ENCODE assay signal across 10 cellular contexts in genomic region chr3:152508705-152509104, GRCh38.
DNase-seq lines count a peak whose midpoint lies in the region; ATAC-seq and TF ChIP-seq lines count a peak whose summit lies in the region.
"Had no signal": no experiment of that assay in that cellular context is flagged by ENCODE, and none has a peak within 500 bp of the region (broad histone marks: within the 10 kb centered on the region; RNA-seq: fewer than 3 reads in every experiment).

No MANE protein-coding gene starts in this region.

- H3K27me3 ChIP-seq in neural progenitor cell = no peaks in the 10 kb centered on the region

- H3K9me3 ChIP-seq in neural progenitor cell (ENCODE audit: low read depth) = no peaks in the 10 kb centered on the region

- H3K4me2 ChIP-seq in neural progenitor cell = no peak overlapping the region

- H3K27me3 Mint-ChIP-seq in neural progenitor cell (ENCODE audit: insufficient read depth, low read depth) = peaks cover 3% of the 10 kb centered on the region
- H3K27me3 Mint-ChIP-seq in activated T-cell treated with anti-CD3 and anti-CD28 coated beads, Interleukin-2, amount 50 U/mL, for 24 hours = no peaks in the 10 kb centered on the region

- no peaks in the 10 kb centered on the region for H3K36me3 ChIP-seq in neural progenitor cell

- no peak overlapping the region for H3K27ac Mint-ChIP-seq in neural progenitor cell
- no peak overlapping the region for H3K27ac Mint-ChIP-seq in activated T-cell treated with anti-CD3 and anti-CD28 coated beads, Interleukin-2, amount 50 U/mL, for 24 hours

- H3K4me1 ChIP-seq in neural progenitor cell = no peaks in the 10 kb centered on the region

- H3K4me3 ChIP-seq in Jurkat, Clone E6-1 (ENCODE audit: low read length) = no peak overlapping the region
- H3K4me3 ChIP-seq in choroid plexus epithelial cell (ENCODE audit: low read depth, low read length) = no peak overlapping the region
- no peak overlapping the region for H3K4me3 ChIP-seq in neural progenitor cell

- H3K9ac ChIP-seq in neural progenitor cell = no peak overlapping the region

- no peaks in the 10 kb centered on the region for H3K9me3 Mint-ChIP-seq in neural progenitor cell
- no peaks in the 10 kb centered on the region for H3K9me3 Mint-ChIP-seq in activated T-cell treated with anti-CD3 and anti-CD28 coated beads, Interleukin-2, amount 50 U/mL, for 24 hours

- TF ChIP-seq CTCF in choroid plexus epithelial cell (conservative IDR thresholded peaks at IDR 0.05; ENCODE audit: low read depth, low read length) = peak; percentile 43
- TF ChIP-seq CTCF in neural progenitor cell (IDR thresholded peaks at IDR 0.05) = peak; percentile 41

- H4K20me1 ChIP-seq in neural progenitor cell (ENCODE audit: low read depth) = no peaks in the 10 kb centered on the region

- no peak for ATAC-seq in HG03460 (IDR thresholded peaks at IDR 0.05; ENCODE audit: unreplicated experiment)

- H3K36me3 Mint-ChIP-seq in neural progenitor cell = no peaks in the 10 kb centered on the region
- no peaks in the 10 kb centered on the region for H3K36me3 Mint-ChIP-seq in activated T-cell treated with anti-CD3 and anti-CD28 coated beads, Interleukin-2, amount 50 U/mL, for 24 hours (ENCODE audit: low read depth)

- no peak overlapping the region for H3K4me3 Mint-ChIP-seq in neural progenitor cell
- H3K4me3 Mint-ChIP-seq in activated T-cell treated with anti-CD3 and anti-CD28 coated beads, Interleukin-2, amount 50 U/mL, for 24 hours = no peak overlapping the region

- DNase-seq in DMS 273 (lab: John Stamatoyannopoulos, UW; ENCODE audit: unreplicated experiment) (peak; percentile 44), choroid plexus epithelial cell (ENCODE audit: low read depth) (peak; percentile 61), neural progenitor cell (ENCODE audit: low spot score) (no peak), NCI-H510A treated with DMSO at 0.1 percent for 48 hours (lab: John Stamatoyannopoulos, UW) (no peak)
- peak; percentile 10 for DNase-seq in Jurkat, Clone E6-1 (ENCODE audit: low read depth, low spot score)
- no peak for DNase-seq in activated CD4-positive, CD25-positive, alpha-beta regulatory T cell treated with anti-CD3 and anti-CD28 coated beads, Interleukin-2, amount 50 U/mL, for 72 hours
- DNase-seq in activated T-cell treated with anti-CD3 and anti-CD28 coated beads, Interleukin-2, amount 50 U/mL, for 24 hours = no peak
- DNase-seq: stimulated activated naive CD4-positive, alpha-beta T cell had no signal

- no peak overlapping the region for H3K27ac ChIP-seq in neural progenitor cell
- H3K27ac ChIP-seq: HL-60 had no signal

- no peaks in the 10 kb centered on the region for H3F3A ChIP-seq in neural progenitor cell (ENCODE audit: low read depth)

- H2AFZ ChIP-seq in neural progenitor cell (replicated peaks) = no peak overlapping the region

- H3K79me2 ChIP-seq in neural progenitor cell (ENCODE audit: low read depth) = no peaks in the 10 kb centered on the region

- no peaks in the 10 kb centered on the region for H3K4me1 Mint-ChIP-seq in neural progenitor cell
- peaks cover 8% of the 10 kb centered on the region for H3K4me1 Mint-ChIP-seq in activated T-cell treated with anti-CD3 and anti-CD28 coated beads, Interleukin-2, amount 50 U/mL, for 24 hours (ENCODE audit: low read depth)

Comparison
In these comparisons a context has a peak if more than half of its experiments do, and no peak if none do; other contexts are left out.
1. DNase-seq: peak in DMS 273 (single experiment), Jurkat, Clone E6-1 (single experiment) and choroid plexus epithelial cell (single experiment); none in neural progenitor cell (single experiment), activated CD4-positive, CD25-positive, alpha-beta regulatory T cell treated with anti-CD3 and anti-CD28 coated beads, Interleukin-2, amount 50 U/mL, for 72 hours (single experiment), NCI-H510A treated with DMSO at 0.1 percent for 48 hours (single experiment) and activated T-cell treated with anti-CD3 and anti-CD28 coated beads, Interleukin-2, amount 50 U/mL, for 24 hours (single experiment).